In genomic region chrX:12447448-12448154, GRCh38 we compare ENCODE assay signal across 12 cellular contexts.
A peak's percentile ranks its signal among the peaks of the same experiment; 100 is the strongest.
DNase-seq lines count a peak whose midpoint lies in the region; ATAC-seq lines count a peak whose summit lies in the region.
"Had no signal": no experiment of that assay in that cellular context is flagged by ENCODE, and none has a peak within 500 bp of the region (broad histone marks: within the 10 kb centered on the region; RNA-seq: fewer than 3 reads in every experiment).

No MANE protein-coding gene starts in this region.

- no peaks in the 10 kb centered on the region for H3K79me2 ChIP-seq in ACC112 (ENCODE audit: control insufficient read depth, insufficient read depth, low read length, unreplicated experiment)

- DNase-seq in HPDE6-E6E7 (ENCODE audit: extremely low spot score): peak; percentile 59
- DNase-seq in SJSA1 (ENCODE audit: low read depth in 1 of 2, low spot score in 2 of 2): peak; percentile 45 to 46
- DNase-seq in fibroblast of peridontal ligament (ENCODE audit: extremely low read depth): peak; percentile 91
- DNase-seq in stimulated activated CD8-positive, alpha-beta memory T cell treated with anti-CD3 and anti-CD28 coated beads, Interleukin-4, amount 100 ng/mL, for 48 hours: no peak
- no peak for DNase-seq in naive thymus-derived CD8-positive, alpha-beta T cell
- DNase-seq in activated CD4-positive, alpha-beta T cell treated with anti-CD3 and anti-CD28 coated beads, Interleukin-2, amount 10 ng/mL, durations not matched to agents 7 days and 5 days: no peak
- DNase-seq: effector memory CD8-positive, alpha-beta T cell; SHP77 had no signal

- CTCF ChIA-PET in activated CD4-positive, alpha-beta T cell treated with anti-CD3 and anti-CD28 coated beads, Interleukin-2, amount 10 ng/mL, durations not matched to agents 7 days and 5 days (lab: Charles Lee): no interaction called here

- H3K4me3 ChIP-seq in ACC112 (ENCODE audit: low read depth, low read length): no peak overlapping the region
- H3K4me3 ChIP-seq in SJSA1: no peak overlapping the region
- H3K4me3 ChIP-seq: BLaER1 had no signal

- peak overlapping the region; percentile 46 for H2AFZ ChIP-seq in ACC112 (ENCODE audit: low read length, unreplicated experiment)

- no peaks in the 10 kb centered on the region for H3K9me3 ChIP-seq in SJSA1 (replicated peaks)
- H3K9me3 ChIP-seq: BLaER1 had no signal

- H3K27me3 ChIP-seq in ACC112 (ENCODE audit: insufficient read depth, low read length): no peaks in the 10 kb centered on the region
- no peaks in the 10 kb centered on the region for H3K27me3 ChIP-seq in SJSA1 (replicated peaks)

- H3K9me3 Mint-ChIP-seq in naive thymus-derived CD8-positive, alpha-beta T cell: peaks cover 0 to 3% (median 0%) of the 10 kb centered on the region in 9 donors
- H3K9me3 Mint-ChIP-seq in activated CD4-positive, alpha-beta T cell treated with anti-CD3 and anti-CD28 coated beads, Interleukin-2, amount 10 ng/mL, durations not matched to agents 7 days and 5 days: no peaks in the 10 kb centered on the region
- H3K9me3 Mint-ChIP-seq: effector memory CD8-positive, alpha-beta T cell; type B pancreatic cell had no signal

- H3K4me1 ChIP-seq in ACC112 (ENCODE audit: control insufficient read depth, insufficient read depth, low read length, unreplicated experiment) (peaks cover 19% of the 10 kb centered on the region), SJSA1 (replicated peaks) (peaks cover 12% of the 10 kb centered on the region)
- H3K4me1 ChIP-seq: BLaER1 had no signal

- no peak for ATAC-seq in HG03045 (IDR thresholded peaks at IDR 0.05; ENCODE audit: unreplicated experiment)
- no peak for ATAC-seq in naive thymus-derived CD8-positive, alpha-beta T cell
- ATAC-seq: effector memory CD8-positive, alpha-beta T cell had no signal

- H3K36me3 ChIP-seq in ACC112 (ENCODE audit: insufficient read depth, low read length) (no peaks in the 10 kb centered on the region), SJSA1 (no peaks in the 10 kb centered on the region)
- H3K36me3 ChIP-seq: BLaER1 had no signal

- no peak overlapping the region for H3K27ac Mint-ChIP-seq in naive thymus-derived CD8-positive, alpha-beta T cell
- no peak overlapping the region for H3K27ac Mint-ChIP-seq in activated CD4-positive, alpha-beta T cell treated with anti-CD3 and anti-CD28 coated beads, Interleukin-2, amount 10 ng/mL, durations not matched to agents 7 days and 5 days
- H3K27ac Mint-ChIP-seq: effector memory CD8-positive, alpha-beta T cell; type B pancreatic cell had no signal

- H3K4me3 Mint-ChIP-seq in naive thymus-derived CD8-positive, alpha-beta T cell: no peak overlapping the region
- no peak overlapping the region for H3K4me3 Mint-ChIP-seq in activated CD4-positive, alpha-beta T cell treated with anti-CD3 and anti-CD28 coated beads, Interleukin-2, amount 10 ng/mL, durations not matched to agents 7 days and 5 days
- H3K4me3 Mint-ChIP-seq: effector memory CD8-positive, alpha-beta T cell; type B pancreatic cell had no signal

- H3K27ac ChIP-seq in ACC112 (ENCODE audit: low read depth, low read length) (peak overlapping the region; percentile 91), SJSA1 (peak overlapping the region; percentile 63)
- H3K27ac ChIP-seq: BLaER1 had no signal

- no peaks in the 10 kb centered on the region for H3K4me1 Mint-ChIP-seq in naive thymus-derived CD8-positive, alpha-beta T cell
- no peaks in the 10 kb centered on the region for H3K4me1 Mint-ChIP-seq in activated CD4-positive, alpha-beta T cell treated with anti-CD3 and anti-CD28 coated beads, Interleukin-2, amount 10 ng/mL, durations not matched to agents 7 days and 5 days

- H3K27me3 Mint-ChIP-seq in naive thymus-derived CD8-positive, alpha-beta T cell: peaks cover 0 to 4% (median 0%) of the 10 kb centered on the region in 5 donors
- H3K27me3 Mint-ChIP-seq in activated CD4-positive, alpha-beta T cell treated with anti-CD3 and anti-CD28 coated beads, Interleukin-2, amount 10 ng/mL, durations not matched to agents 7 days and 5 days: no peaks in the 10 kb centered on the region
- H3K27me3 Mint-ChIP-seq: effector memory CD8-positive, alpha-beta T cell; type B pancreatic cell had no signal

- no peaks in the 10 kb centered on the region for H3K36me3 Mint-ChIP-seq in naive thymus-derived CD8-positive, alpha-beta T cell
- H3K36me3 Mint-ChIP-seq in activated CD4-positive, alpha-beta T cell treated with anti-CD3 and anti-CD28 coated beads, Interleukin-2, amount 10 ng/mL, durations not matched to agents 7 days and 5 days (ENCODE audit: low read depth): no peaks in the 10 kb centered on the region
- H3K36me3 Mint-ChIP-seq: type B pancreatic cell had no signal

- POLR2A ChIA-PET in naive thymus-derived CD8-positive, alpha-beta T cell (lab: Charles Lee): no interaction called here
- POLR2A ChIA-PET in activated CD4-positive, alpha-beta T cell treated with anti-CD3 and anti-CD28 coated beads, Interleukin-2, amount 10 ng/mL, durations not matched to agents 7 days and 5 days (lab: Charles Lee): no interaction called here

Comparison
In these comparisons a context has a peak if more than half of its experiments do, and no peak if none do; other contexts are left out.
1. DNase-seq: peak in HPDE6-E6E7 (single experiment), SJSA1 (2 of 2) and fibroblast of peridontal ligament (single experiment); none in stimulated activated CD8-positive, alpha-beta memory T cell treated with anti-CD3 and anti-CD28 coated beads, Interleukin-4, amount 100 ng/mL, for 48 hours (single experiment), naive thymus-derived CD8-positive, alpha-beta T cell (0 of 10) and activated CD4-positive, alpha-beta T cell treated with anti-CD3 and anti-CD28 coated beads, Interleukin-2, amount 10 ng/mL, durations not matched to agents 7 days and 5 days (single experiment).